ENCODE assay signal across 7 cellular contexts in the genomic region with DNA sequence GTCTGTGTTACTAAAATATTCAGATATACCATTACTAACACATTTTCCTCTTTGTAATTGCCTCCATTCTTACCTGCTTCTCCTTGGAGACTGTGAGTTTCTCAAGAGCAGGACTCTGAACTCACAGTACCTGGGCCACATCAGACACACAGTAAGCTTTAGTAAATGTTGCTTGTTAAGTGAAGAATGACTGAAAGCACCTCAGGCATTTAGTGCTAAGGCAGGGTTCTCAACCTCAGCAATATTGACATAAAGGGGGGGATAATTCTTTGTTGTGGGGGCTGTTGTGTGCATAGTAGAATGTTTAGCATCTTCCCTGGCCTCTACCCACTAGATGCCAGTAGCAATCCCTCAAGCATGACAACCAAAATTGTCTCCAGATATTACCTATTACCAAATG.
"Had no signal": no experiment of that assay in that cellular context is flagged by ENCODE, and none has a peak within 500 bp of the region (broad histone marks: within the 10 kb centered on the region; RNA-seq: fewer than 3 reads in every experiment).

No MANE protein-coding gene starts in this region.

- H3K27ac ChIP-seq: GM23248, HL-60 had no signal

- H3K4me1 Mint-ChIP-seq: IgD-negative memory B cell had no signal

- H3K27ac Mint-ChIP-seq: HFFc6, IgD-negative memory B cell had no signal

- H3K9me3 ChIP-seq: HAP-1 had no signal

- H3K36me3 Mint-ChIP-seq: IgD-negative memory B cell had no signal

- H3K4me3 Mint-ChIP-seq: HFFc6, IgD-negative memory B cell had no signal

- DNase-seq: GM23248, GOT3, H7, HFFc6 had no signal

- H3K4me3 ChIP-seq: GM23248, HAP-1 had no signal

- H3K36me3 ChIP-seq: HAP-1 had no signal
